ENCODE assay signal across 1 cellular context in the genomic region with DNA sequence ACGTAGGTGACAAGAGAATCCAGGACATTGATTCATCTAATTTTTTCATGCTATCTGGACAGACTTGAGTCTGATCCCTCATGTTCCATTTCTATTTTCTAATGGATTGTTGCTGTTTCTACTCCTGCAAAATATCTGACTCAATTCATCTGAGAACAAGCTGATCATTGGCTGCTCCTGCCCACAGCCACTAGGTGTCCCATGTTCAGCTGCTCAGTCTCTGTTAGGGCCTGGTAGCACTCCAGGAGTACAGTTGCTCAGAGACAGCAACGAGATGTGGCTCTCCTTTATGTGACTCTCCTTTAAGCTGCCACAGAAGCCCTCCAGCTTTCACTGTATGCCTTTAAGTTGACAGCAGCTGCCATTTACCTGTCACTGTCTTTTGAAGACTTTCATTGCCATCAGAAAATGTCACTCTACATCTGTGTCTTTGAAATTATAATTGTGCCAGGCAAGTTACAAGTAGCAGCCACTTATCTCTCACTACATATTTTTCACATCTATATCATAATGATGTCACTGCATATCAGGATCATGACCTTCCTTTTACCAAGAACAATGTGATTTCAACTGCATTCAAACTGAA.
TF ChIP-seq lines count a peak whose summit lies in the region.

No MANE protein-coding gene starts in this region.

TF ChIP-seq in endothelial cell of umbilical vein, 7 proteins besides CTCF, POLR2A, EP300 and RAD21 (continued from another document):
- TF ChIP-seq GATA2 (IDR thresholded peaks at IDR 0.05; ENCODE audit: insufficient read depth, insufficient read length, low read depth, low read length) (no peak), MYC (IDR thresholded peaks at IDR 0.05; ENCODE audit: low read depth, low read length) (no peak), FOS (IDR thresholded peaks at IDR 0.05; ENCODE audit: borderline replicate concordance, insufficient read depth, low read length) (no peak)
